In the genomic region with DNA sequence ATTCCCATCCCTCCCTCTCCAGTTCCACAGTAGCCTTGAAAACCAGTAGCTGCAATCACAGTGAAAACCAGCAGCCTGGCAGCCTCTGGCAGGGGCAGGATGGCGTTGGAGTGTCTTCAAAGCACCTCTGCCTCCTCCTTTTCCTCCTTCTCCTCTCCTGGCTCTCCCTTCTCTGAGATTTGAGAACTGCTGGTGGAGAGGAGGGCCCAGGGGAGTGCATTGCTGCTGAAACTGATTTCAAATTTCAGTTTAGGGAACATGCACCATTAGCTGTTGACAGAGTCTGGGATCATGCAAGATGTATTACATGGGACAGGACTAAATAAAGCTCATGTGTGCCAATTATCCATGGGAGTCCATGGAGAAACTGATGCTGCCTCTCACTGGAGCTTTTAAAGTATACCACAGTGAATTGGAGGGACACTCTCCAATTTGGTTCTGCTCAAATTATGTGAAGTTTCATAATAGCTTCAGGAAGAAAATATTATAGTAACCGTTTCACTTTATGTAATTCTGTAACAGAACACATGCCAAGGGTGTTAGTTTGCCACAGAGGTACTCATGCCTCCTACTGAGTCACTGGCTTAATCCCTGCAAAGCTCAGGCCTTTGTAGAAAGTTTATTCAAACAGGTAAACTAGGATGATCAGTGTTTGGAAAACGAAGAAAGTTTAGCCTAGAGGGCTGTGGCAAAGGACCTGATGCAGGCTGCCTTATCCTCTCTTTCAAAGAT, we compare ENCODE assay signal across 16 cellular contexts.
A peak's percentile ranks its signal among the peaks of the same experiment; 100 is the strongest.
DNase-seq lines count a peak whose midpoint lies in the region; ATAC-seq and TF ChIP-seq lines count a peak whose summit lies in the region.
"Had no signal": no experiment of that assay in that cellular context is flagged by ENCODE, and none has a peak within 500 bp of the region (broad histone marks: within the 10 kb centered on the region; RNA-seq: fewer than 3 reads in every experiment).

No MANE protein-coding gene starts in this region.

- H3K4me3 ChIP-seq in fibroblast of mammary gland (ENCODE audit: control insufficient read depth, low read depth, low read length), result no peak overlapping the region

- peak; percentile 78 for DNase-seq in ELR (ENCODE audit: low read depth)
- peak; percentile 48 for DNase-seq in fibroblast of mammary gland (ENCODE audit: low read depth)
- DNase-seq in sciatic nerve (ENCODE audit: low spot score), result no peak
- DNase-seq in NCI-H69 (lab: John Stamatoyannopoulos, UW), result no peak
- DNase-seq in stimulated activated CD4-positive, alpha-beta T cell treated with anti-CD3 and anti-CD28 coated beads, Interleukin-4, amount 100 ng/mL, for 4 hours, result no peak
- DNase-seq: activated CD4-positive, CD25-positive, alpha-beta regulatory T cell; activated naive CD8-positive, alpha-beta T cell treated with anti-CD3 and anti-CD28 coated beads, Interleukin-2, amount 50 U/mL, for 24 hours; BE2C; DND-41; Kasumi-1; NCI-H187; nephron progenitor cell; NK-92 treated with Interleukin-12 subunit alpha and Interleukin-12 subunit beta, amount 100 ng/mL, for 24 hours had no signal

- TF ChIP-seq CTCF in fibroblast of mammary gland (conservative IDR thresholded peaks at IDR 0.05; ENCODE audit: control insufficient read depth, insufficient read depth, low read depth, low read length), result no peak

- ATAC-seq in SK-N-SH treated with all-trans-retinoic acid at 6 μM for 48 hours, result peak; percentile 42
- peak; percentile 77 for ATAC-seq in sciatic nerve
- ATAC-seq in HG03196 (IDR thresholded peaks at IDR 0.05; ENCODE audit: unreplicated experiment), result no peak
- no peak for ATAC-seq in GM18520 (IDR thresholded peaks at IDR 0.05; ENCODE audit: unreplicated experiment)
- ATAC-seq: activated naive CD8-positive, alpha-beta T cell treated with anti-CD3 and anti-CD28 coated beads, Interleukin-2, amount 50 U/mL, for 24 hours had no signal

- intact Hi-C loops in sciatic nerve (cut with DNase I), result no loop called here

TF ChIP-seq in SK-N-SH treated with all-trans-retinoic acid at 6 μM for 48 hours, 23 proteins besides CTCF, POLR2A, EP300 and RAD21:
- TF ChIP-seq, protein P1, sequence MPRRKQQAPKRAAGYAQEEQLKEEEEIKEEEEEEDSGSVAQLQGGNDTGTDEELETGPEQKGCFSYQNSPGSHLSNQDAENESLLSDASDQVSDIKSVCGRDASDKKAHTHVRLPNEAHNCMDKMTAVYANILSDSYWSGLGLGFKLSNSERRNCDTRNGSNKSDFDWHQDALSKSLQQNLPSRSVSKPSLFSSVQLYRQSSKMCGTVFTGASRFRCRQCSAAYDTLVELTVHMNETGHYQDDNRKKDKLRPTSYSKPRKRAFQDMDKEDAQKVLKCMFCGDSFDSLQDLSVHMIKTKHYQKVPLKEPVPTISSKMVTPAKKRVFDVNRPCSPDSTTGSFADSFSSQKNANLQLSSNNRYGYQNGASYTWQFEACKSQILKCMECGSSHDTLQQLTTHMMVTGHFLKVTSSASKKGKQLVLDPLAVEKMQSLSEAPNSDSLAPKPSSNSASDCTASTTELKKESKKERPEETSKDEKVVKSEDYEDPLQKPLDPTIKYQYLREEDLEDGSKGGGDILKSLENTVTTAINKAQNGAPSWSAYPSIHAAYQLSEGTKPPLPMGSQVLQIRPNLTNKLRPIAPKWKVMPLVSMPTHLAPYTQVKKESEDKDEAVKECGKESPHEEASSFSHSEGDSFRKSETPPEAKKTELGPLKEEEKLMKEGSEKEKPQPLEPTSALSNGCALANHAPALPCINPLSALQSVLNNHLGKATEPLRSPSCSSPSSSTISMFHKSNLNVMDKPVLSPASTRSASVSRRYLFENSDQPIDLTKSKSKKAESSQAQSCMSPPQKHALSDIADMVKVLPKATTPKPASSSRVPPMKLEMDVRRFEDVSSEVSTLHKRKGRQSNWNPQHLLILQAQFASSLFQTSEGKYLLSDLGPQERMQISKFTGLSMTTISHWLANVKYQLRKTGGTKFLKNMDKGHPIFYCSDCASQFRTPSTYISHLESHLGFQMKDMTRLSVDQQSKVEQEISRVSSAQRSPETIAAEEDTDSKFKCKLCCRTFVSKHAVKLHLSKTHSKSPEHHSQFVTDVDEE (CRISPR knock-in tag; IDR thresholded peaks at IDR 0.05), result no peak
- TF ChIP-seq ZC3H10 (CRISPR knock-in tag; IDR thresholded peaks at IDR 0.05) (no peak), ZNF70 (CRISPR knock-in tag; IDR thresholded peaks at IDR 0.05) (no peak), TOX (CRISPR knock-in tag; IDR thresholded peaks at IDR 0.05; ENCODE audit: borderline replicate concordance) (no peak), ZNF565 (CRISPR knock-in tag; conservative IDR thresholded peaks at IDR 0.05; ENCODE audit: low read depth) (no peak), ZFP30 (CRISPR knock-in tag; IDR thresholded peaks at IDR 0.05) (no peak), OSR1 (CRISPR knock-in tag; IDR thresholded peaks at IDR 0.05) (no peak), CSDC2 (CRISPR knock-in tag; IDR thresholded peaks at IDR 0.05) (no peak), PPARA (CRISPR knock-in tag; IDR thresholded peaks at IDR 0.05; ENCODE audit: borderline replicate concordance) (no peak), ISL1 (CRISPR knock-in tag; IDR thresholded peaks at IDR 0.05) (no peak), RARB (CRISPR knock-in tag; IDR thresholded peaks at IDR 0.05) (no peak)
- TF ChIP-seq, protein P2, sequence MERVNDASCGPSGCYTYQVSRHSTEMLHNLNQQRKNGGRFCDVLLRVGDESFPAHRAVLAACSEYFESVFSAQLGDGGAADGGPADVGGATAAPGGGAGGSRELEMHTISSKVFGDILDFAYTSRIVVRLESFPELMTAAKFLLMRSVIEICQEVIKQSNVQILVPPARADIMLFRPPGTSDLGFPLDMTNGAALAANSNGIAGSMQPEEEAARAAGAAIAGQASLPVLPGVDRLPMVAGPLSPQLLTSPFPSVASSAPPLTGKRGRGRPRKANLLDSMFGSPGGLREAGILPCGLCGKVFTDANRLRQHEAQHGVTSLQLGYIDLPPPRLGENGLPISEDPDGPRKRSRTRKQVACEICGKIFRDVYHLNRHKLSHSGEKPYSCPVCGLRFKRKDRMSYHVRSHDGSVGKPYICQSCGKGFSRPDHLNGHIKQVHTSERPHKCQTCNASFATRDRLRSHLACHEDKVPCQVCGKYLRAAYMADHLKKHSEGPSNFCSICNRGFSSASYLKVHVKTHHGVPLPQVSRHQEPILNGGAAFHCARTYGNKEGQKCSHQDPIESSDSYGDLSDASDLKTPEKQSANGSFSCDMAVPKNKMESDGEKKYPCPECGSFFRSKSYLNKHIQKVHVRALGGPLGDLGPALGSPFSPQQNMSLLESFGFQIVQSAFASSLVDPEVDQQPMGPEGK (CRISPR knock-in tag; IDR thresholded peaks at IDR 0.05; ENCODE audit: borderline replicate concordance), result no peak

Comparison
In these comparisons a context has a peak if more than half of its experiments do, and no peak if none do; other contexts are left out.
1. DNase-seq: peak in ELR (single experiment) and fibroblast of mammary gland (single experiment); none in sciatic nerve (single experiment), NCI-H69 (single experiment) and stimulated activated CD4-positive, alpha-beta T cell treated with anti-CD3 and anti-CD28 coated beads, Interleukin-4, amount 100 ng/mL, for 4 hours (0 of 2).
2. ATAC-seq: peak in SK-N-SH treated with all-trans-retinoic acid at 6 μM for 48 hours (single experiment) and sciatic nerve (single experiment); none in HG03196 (single experiment) and GM18520 (single experiment).